ENCODE assay signal across 1 cellular context in the genomic region with DNA sequence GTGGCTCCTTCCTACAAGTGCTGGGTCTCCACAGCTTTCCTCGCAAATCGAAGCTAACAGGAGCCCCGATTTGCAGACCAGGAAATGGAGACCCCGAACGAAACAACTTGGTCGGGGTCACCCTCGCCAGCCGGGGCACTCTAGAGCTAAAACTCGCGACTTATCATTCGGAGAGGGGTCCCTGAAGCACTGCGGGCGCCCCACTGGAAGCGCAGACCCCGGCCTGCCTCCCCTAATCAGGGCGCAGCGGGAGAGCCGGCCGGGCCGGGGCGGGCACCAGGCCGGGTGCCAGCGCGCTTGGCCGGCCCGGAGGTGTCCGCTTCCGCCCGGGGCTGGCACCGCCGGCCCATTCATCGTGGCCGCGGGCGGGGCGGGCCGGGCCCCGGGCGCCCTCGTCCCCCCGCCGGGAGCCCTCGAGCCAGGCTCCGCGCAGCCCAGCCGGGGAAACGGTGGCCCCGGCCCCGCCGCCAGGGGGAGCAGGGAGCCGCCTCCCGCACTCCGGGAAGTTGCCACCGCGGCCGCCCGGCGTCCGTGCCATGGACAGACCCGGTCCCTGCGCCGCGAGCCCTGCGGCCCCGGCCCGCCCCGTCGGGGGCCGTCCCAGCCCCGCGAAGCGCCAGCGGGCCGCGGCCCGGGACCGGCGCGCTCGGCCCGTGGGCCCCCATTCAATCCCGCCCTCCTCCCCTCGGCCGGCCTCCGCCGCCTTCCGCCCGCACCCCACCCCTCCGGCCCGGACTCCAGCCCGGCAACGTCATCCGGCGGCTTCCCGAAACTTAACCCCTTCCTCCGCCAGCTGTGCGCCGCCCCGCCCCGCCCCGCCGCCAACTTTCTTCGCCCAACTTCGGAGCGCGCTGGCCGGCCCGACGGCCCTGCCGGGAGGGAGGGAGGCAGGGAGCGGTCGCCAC.
TF ChIP-seq lines count a peak whose summit lies in the region.

No MANE protein-coding gene starts in this region.

TF ChIP-seq in HepG2, 621 proteins besides CTCF, POLR2A, EP300 and RAD21 (continues in another document):
- 0 out of 2 replicates have a peak, but pooled peaks have one; percentile 2 for TF ChIP-seq ELF4 (CRISPR knock-in tag; IDR thresholded peaks at IDR 0.05; ENCODE audit: borderline replicate concordance)
- no peak for TF ChIP-seq SPEN (CRISPR knock-in tag; IDR thresholded peaks at IDR 0.05; ENCODE audit: low read depth)
- no peak for TF ChIP-seq SETDB1 (CRISPR knock-in tag; IDR thresholded peaks at IDR 0.05; ENCODE audit: borderline replicate concordance)
- no peak for TF ChIP-seq NFKBIZ (CRISPR knock-in tag; IDR thresholded peaks at IDR 0.05)
- TF ChIP-seq ZNF605 (CRISPR knock-in tag; IDR thresholded peaks at IDR 0.05) = peak; percentile 14; the same call in 1 of the 2 replicates
- peak; percentile 62; the same call in 1 of the 2 replicates for TF ChIP-seq SALL1 (CRISPR knock-in tag; IDR thresholded peaks at IDR 0.05)
- TF ChIP-seq, protein P1, sequence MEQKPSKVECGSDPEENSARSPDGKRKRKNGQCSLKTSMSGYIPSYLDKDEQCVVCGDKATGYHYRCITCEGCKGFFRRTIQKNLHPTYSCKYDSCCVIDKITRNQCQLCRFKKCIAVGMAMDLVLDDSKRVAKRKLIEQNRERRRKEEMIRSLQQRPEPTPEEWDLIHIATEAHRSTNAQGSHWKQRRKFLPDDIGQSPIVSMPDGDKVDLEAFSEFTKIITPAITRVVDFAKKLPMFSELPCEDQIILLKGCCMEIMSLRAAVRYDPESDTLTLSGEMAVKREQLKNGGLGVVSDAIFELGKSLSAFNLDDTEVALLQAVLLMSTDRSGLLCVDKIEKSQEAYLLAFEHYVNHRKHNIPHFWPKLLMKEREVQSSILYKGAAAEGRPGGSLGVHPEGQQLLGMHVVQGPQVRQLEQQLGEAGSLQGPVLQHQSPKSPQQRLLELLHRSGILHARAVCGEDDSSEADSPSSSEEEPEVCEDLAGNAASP (CRISPR knock-in tag; IDR thresholded peaks at IDR 0.05; ENCODE audit: borderline replicate concordance) = peak; percentile 50; the same call in 1 of the 2 replicates
- no peak for TF ChIP-seq ZNF83 (CRISPR knock-in tag; IDR thresholded peaks at IDR 0.05; ENCODE audit: borderline replicate concordance)
- TF ChIP-seq RFX3 (CRISPR knock-in tag; IDR thresholded peaks at IDR 0.05) = no peak
- TF ChIP-seq ZMYM4 (CRISPR knock-in tag; IDR thresholded peaks at IDR 0.05) = no peak; the same call in none of the 2 replicates
- TF ChIP-seq, protein P2, sequence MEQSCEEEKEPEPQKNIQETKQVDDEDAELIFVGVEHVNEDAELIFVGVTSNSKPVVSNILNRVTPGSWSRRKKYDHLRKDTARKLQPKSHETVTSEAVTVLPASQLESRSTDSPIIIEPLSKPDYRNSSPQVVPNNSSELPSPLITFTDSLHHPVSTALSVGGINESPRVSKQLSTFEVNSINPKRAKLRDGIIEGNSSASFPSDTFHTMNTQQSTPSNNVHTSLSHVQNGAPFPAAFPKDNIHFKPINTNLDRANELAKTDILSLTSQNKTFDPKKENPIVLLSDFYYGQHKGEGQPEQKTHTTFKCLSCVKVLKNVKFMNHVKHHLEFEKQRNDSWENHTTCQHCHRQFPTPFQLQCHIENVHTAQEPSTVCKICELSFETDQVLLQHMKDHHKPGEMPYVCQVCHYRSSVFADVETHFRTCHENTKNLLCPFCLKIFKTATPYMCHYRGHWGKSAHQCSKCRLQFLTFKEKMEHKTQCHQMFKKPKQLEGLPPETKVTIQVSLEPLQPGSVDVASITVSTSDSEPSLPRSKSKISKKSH (CRISPR knock-in tag; IDR thresholded peaks at IDR 0.05; ENCODE audit: borderline replicate concordance) = no peak
- TF ChIP-seq NFKB2 (CRISPR knock-in tag; IDR thresholded peaks at IDR 0.05; ENCODE audit: borderline replicate concordance) = 0 out of 2 replicates have a peak, but pooled peaks have one; percentile 1
- no peak for TF ChIP-seq CC2D1A (CRISPR knock-in tag; IDR thresholded peaks at IDR 0.05)
- no peak for TF ChIP-seq USF2 (IDR thresholded peaks at IDR 0.05; ENCODE audit: low read depth, low read length)
- no peak for TF ChIP-seq USF2 (CRISPR knock-in tag; IDR thresholded peaks at IDR 0.05; ENCODE audit: borderline replicate concordance)
- TF ChIP-seq FOXA1 (IDR thresholded peaks at IDR 0.05) = no peak
- TF ChIP-seq FOXA1 (CRISPR knock-in tag; IDR thresholded peaks at IDR 0.05) = no peak
- peak; percentile 16 for TF ChIP-seq ZFX (CRISPR knock-in tag; IDR thresholded peaks at IDR 0.05; ENCODE audit: low read depth)
- no peak for TF ChIP-seq ZBTB26 (CRISPR knock-in tag; IDR thresholded peaks at IDR 0.05; ENCODE audit: borderline replicate concordance)
- TF ChIP-seq MEIS2 (CRISPR knock-in tag; IDR thresholded peaks at IDR 0.05) = no peak
- no peak for TF ChIP-seq BATF2 (CRISPR knock-in tag; IDR thresholded peaks at IDR 0.05)
- TF ChIP-seq ZNF768 (CRISPR knock-in tag; IDR thresholded peaks at IDR 0.05) = peak; percentile 59; the same call in 1 of the 2 replicates
- no peak; the same call in none of the 2 replicates for TF ChIP-seq ZNF547 (CRISPR knock-in tag; IDR thresholded peaks at IDR 0.05)
- TF ChIP-seq ZNF660 (CRISPR knock-in tag; IDR thresholded peaks at IDR 0.05; ENCODE audit: borderline replicate concordance, low read depth) = no peak
- TF ChIP-seq GABPB1 (CRISPR knock-in tag; IDR thresholded peaks at IDR 0.05) = peak; percentile 59
- TF ChIP-seq, protein P3, sequence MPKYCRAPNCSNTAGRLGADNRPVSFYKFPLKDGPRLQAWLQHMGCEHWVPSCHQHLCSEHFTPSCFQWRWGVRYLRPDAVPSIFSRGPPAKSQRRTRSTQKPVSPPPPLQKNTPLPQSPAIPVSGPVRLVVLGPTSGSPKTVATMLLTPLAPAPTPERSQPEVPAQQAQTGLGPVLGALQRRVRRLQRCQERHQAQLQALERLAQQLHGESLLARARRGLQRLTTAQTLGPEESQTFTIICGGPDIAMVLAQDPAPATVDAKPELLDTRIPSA (CRISPR knock-in tag; IDR thresholded peaks at IDR 0.05; ENCODE audit: borderline replicate concordance) = no peak
- TF ChIP-seq ELF3 (CRISPR knock-in tag; IDR thresholded peaks at IDR 0.05) = peak; percentile 64; the same call in 1 of the 2 replicates
- peak; percentile 10 for TF ChIP-seq MED8 (CRISPR knock-in tag; IDR thresholded peaks at IDR 0.05; ENCODE audit: insufficient replicate concordance)
- TF ChIP-seq ZUFSP (CRISPR knock-in tag; IDR thresholded peaks at IDR 0.05; ENCODE audit: borderline replicate concordance) = no peak
- TF ChIP-seq ZNF607 (CRISPR knock-in tag; IDR thresholded peaks at IDR 0.05; ENCODE audit: borderline replicate concordance) = 0 out of 2 replicates have a peak, but pooled peaks have one; percentile 39
- 0 out of 2 replicates have a peak, but pooled peaks have one; percentile 34 for TF ChIP-seq RFXAP (CRISPR knock-in tag; IDR thresholded peaks at IDR 0.05; ENCODE audit: borderline replicate concordance)
- TF ChIP-seq, protein P4, sequence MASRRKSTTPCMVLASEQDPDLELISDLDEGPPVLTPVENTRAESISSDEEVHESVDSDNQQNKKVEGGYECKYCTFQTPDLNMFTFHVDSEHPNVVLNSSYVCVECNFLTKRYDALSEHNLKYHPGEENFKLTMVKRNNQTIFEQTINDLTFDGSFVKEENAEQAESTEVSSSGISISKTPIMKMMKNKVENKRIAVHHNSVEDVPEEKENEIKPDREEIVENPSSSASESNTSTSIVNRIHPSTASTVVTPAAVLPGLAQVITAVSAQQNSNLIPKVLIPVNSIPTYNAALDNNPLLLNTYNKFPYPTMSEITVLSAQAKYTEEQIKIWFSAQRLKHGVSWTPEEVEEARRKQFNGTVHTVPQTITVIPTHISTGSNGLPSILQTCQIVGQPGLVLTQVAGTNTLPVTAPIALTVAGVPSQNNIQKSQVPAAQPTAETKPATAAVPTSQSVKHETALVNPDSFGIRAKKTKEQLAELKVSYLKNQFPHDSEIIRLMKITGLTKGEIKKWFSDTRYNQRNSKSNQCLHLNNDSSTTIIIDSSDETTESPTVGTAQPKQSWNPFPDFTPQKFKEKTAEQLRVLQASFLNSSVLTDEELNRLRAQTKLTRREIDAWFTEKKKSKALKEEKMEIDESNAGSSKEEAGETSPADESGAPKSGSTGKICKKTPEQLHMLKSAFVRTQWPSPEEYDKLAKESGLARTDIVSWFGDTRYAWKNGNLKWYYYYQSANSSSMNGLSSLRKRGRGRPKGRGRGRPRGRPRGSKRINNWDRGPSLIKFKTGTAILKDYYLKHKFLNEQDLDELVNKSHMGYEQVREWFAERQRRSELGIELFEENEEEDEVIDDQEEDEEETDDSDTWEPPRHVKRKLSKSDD (CRISPR knock-in tag; IDR thresholded peaks at IDR 0.05; ENCODE audit: low read depth) = no peak
- no peak for TF ChIP-seq ZNF883 (CRISPR knock-in tag; IDR thresholded peaks at IDR 0.05; ENCODE audit: not compliant biosample characterization)
- no peak for TF ChIP-seq ZNF326 (CRISPR knock-in tag; IDR thresholded peaks at IDR 0.05; ENCODE audit: borderline replicate concordance)
- no peak for TF ChIP-seq TRIM22 (IDR thresholded peaks at IDR 0.05)
- TF ChIP-seq ZNF414 (CRISPR knock-in tag; IDR thresholded peaks at IDR 0.05) = 0 out of 2 replicates have a peak, but pooled peaks have one; percentile 63
- TF ChIP-seq KMT2A (CRISPR knock-in tag; IDR thresholded peaks at IDR 0.05) = 0 out of 2 replicates have a peak, but pooled peaks have one; percentile 18
- no peak for TF ChIP-seq YEATS2 (CRISPR knock-in tag; IDR thresholded peaks at IDR 0.05; ENCODE audit: borderline replicate concordance)
- TF ChIP-seq TGIF2 (CRISPR knock-in tag; IDR thresholded peaks at IDR 0.05) = peak; percentile 43
- no peak for TF ChIP-seq BORCS8-MEF2B (CRISPR knock-in tag; IDR thresholded peaks at IDR 0.05)
- no peak; the same call in 1 of the 2 replicates for TF ChIP-seq MXD4 (CRISPR knock-in tag; IDR thresholded peaks at IDR 0.05)
- peak; percentile 75 for TF ChIP-seq YY1 (IDR thresholded peaks at IDR 0.05; ENCODE audit: insufficient read depth, insufficient replicate concordance, low read depth, low read length)
- TF ChIP-seq ZNF501 (CRISPR knock-in tag; IDR thresholded peaks at IDR 0.05) = peak; percentile 7; the same call in 1 of the 2 replicates
- TF ChIP-seq PHF21A (CRISPR knock-in tag; IDR thresholded peaks at IDR 0.05) = no peak
- TF ChIP-seq THAP11 (CRISPR knock-in tag; IDR thresholded peaks at IDR 0.05) = 0 out of 2 replicates have a peak, but pooled peaks have one; percentile 47
- no peak for TF ChIP-seq ATAD3A (CRISPR knock-in tag; IDR thresholded peaks at IDR 0.05)
